In the genomic region with DNA sequence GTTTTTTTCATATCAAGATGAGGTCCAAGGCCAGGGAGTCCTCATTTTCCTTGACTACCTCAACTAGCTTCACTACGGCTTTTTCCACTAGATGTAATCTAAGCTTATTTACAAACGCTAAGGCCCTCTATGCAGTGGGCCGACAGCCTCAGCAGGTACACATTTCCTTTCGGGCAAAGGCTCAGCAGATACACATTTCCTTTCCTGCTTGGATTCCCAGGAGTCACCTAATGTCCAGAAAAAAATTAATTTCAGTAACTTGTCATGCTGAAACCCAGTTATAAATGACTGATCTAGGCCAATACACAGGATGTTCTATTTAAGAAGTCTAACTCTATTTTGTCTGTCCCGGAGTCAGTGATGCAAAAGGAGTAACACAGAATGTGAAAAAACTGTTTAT, we compare ENCODE assay signal across 30 cellular contexts. TPM values are rescaled to one million over a fixed set of nuclear protein-coding genes. Genes with fewer than 3 reads are reported as not detected.
"Had no signal": no experiment of that assay in that cellular context is flagged by ENCODE, and none has a peak within 500 bp of the region (broad histone marks: within the 10 kb centered on the region; RNA-seq: fewer than 3 reads in every experiment).

No MANE protein-coding gene starts in this region.

- H3K4me1 ChIP-seq: adrenal gland, body of pancreas, colonic mucosa, foreskin keratinocyte had no signal

- H3K9me3 ChIP-seq: adrenal gland, body of pancreas, colonic mucosa, gastrocnemius medialis, heart left ventricle had no signal

- H3K36me3 ChIP-seq: adrenal gland, colonic mucosa, gastrocnemius medialis, heart left ventricle had no signal

- H3K4me3 ChIP-seq: adrenal gland, body of pancreas, colonic mucosa, gastrocnemius medialis, heart left ventricle had no signal

- H3K27me3 ChIP-seq: adrenal gland, body of pancreas, colonic mucosa, gastrocnemius medialis, heart left ventricle had no signal

- DNase-seq: activated CD4-positive, alpha-beta memory T cell treated with anti-CD3 and anti-CD28 coated beads for 36 hours; activated CD4-positive, alpha-beta T cell treated with anti-CD3 and anti-CD28 coated beads for 36 hours; activated CD4-positive, alpha-beta T cell treated with anti-CD3 and anti-CD28 coated beads, Interleukin-2, amount 10 ng/mL, durations not matched to agents 24 days and 14 days; activated CD4-positive, CD25-positive, alpha-beta regulatory T cell; activated CD4-positive, CD25-positive, alpha-beta regulatory T cell treated with anti-CD3 and anti-CD28 coated beads, Interleukin-2, amount 50 U/mL, for 72 hours; activated CD8-positive, alpha-beta memory T cell treated with anti-CD3 and anti-CD28 coated beads, Interleukin-2, amount 10 ng/mL, durations not matched to agents 7 days and 5 days; activated CD8-positive, alpha-beta memory T cell treated with anti-CD3 and anti-CD28 coated beads, Interleukin-2, amount 50 U/mL, for 4 hours; activated CD8-positive, alpha-beta T cell treated with anti-CD3 and anti-CD28 coated beads, Interleukin-2, amount 10 ng/mL, durations not matched to agents 7 days and 5 days; activated effector memory CD4-positive, alpha-beta T cell treated with anti-CD3 and anti-CD28 coated beads, Interleukin-2, amount 50 U/mL, for 16 hours; activated naive CD4-positive, alpha-beta T cell treated with anti-CD3 and anti-CD28 coated beads for 36 hours; activated naive CD8-positive, alpha-beta T cell treated with anti-CD3 and anti-CD28 coated beads for 36 hours; activated naive CD8-positive, alpha-beta T cell treated with anti-CD3 and anti-CD28 coated beads, Interleukin-2, amount 50 U/mL, for 24 hours; activated T-cell treated with anti-CD3 and anti-CD28 coated beads, Interleukin-2, amount 50 U/mL, for 1 hour; activated T-cell treated with anti-CD3 and anti-CD28 coated beads, Interleukin-2, amount 50 U/mL, for 48 hours; adrenal gland; amygdala; aorta; body of pancreas; colonic mucosa; effector CD8-positive, alpha-beta T cell; foreskin keratinocyte; gastrocnemius medialis; glutamatergic neuron; heart left ventricle; T-helper 1 cell; T-helper 17 cell; T1000; WERI-Rb-1 had no signal

- H3K27ac ChIP-seq: adrenal gland, body of pancreas, colonic mucosa, foreskin keratinocyte, gastrocnemius medialis, heart left ventricle, WERI-Rb-1 had no signal

RNA-seq across cellular contexts. Expression of gene KIAA0408, which starts 7.2 kb away (rescaled TPM):
- total RNA-seq: bronchial epithelial cell, dermis microvascular lymphatic vessel endothelial cell, foreskin keratinocyte had no signal
